In the genomic region with DNA sequence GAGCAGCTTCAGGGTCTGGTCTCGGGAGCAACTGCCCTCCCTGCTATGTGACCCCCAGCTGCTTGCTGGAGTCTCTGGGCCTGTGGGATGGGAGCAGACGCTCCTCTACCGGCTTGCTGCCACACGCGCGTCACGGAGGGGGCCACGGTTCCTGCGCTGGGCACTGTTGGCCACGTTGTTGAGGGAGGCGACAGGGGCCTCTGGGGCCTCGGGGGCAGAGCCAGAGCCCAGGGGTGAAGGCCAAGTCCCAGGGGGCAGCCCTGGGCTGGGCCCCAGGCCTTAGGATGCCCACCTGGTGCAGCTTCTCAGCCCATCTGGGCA, we compare ENCODE assay signal across 16 cellular contexts.
"Had no signal": no experiment of that assay in that cellular context is flagged by ENCODE, and none has a peak within 500 bp of the region (broad histone marks: within the 10 kb centered on the region; RNA-seq: fewer than 3 reads in every experiment).

No MANE protein-coding gene starts in this region.

- DNase-seq: activated CD4-positive, alpha-beta memory T cell treated with anti-CD3 and anti-CD28 coated beads, Interleukin-2, amount 10 ng/mL, durations not matched to agents 7 days and 5 days; activated CD4-positive, alpha-beta T cell treated with anti-CD3 and anti-CD28 coated beads for 36 hours; activated gamma-delta T cell treated with Interleukin-2 at 50 U/mL for 16 hours; activated naive CD8-positive, alpha-beta T cell treated with anti-CD3 and anti-CD28 coated beads, Interleukin-2, amount 10 ng/mL, durations not matched to agents 7 days and 5 days; activated T-cell treated with anti-CD3 and anti-CD28 coated beads, Interleukin-2, amount 50 U/mL, for 48 hours; aorta; left ventricle myocardium superior; mesenchymal stem cell; T-cell; upper lobe of right lung had no signal

- H3K9me3 ChIP-seq: right atrium auricular region, upper lobe of right lung had no signal

- H3K27me3 ChIP-seq: right atrium auricular region, upper lobe of right lung had no signal

- ATAC-seq: activated CD4-positive, alpha-beta T cell treated with anti-CD3 and anti-CD28 coated beads for 36 hours; left ventricle myocardium superior; stimulated activated memory B cell treated with anti-CD40 and anti-IgM and Interleukin-4, amounts not matched to agents 10 μg/mL and 1 μg/mL and 100 μg/mL, for 72 hours; T-cell; upper lobe of right lung had no signal

- FAIRE-seq: frontal cortex had no signal

- H3K4me3 ChIP-seq: right atrium auricular region, smooth muscle cell, upper lobe of right lung had no signal

- H3K36me3 ChIP-seq: right atrium auricular region, upper lobe of right lung had no signal

- H3K27ac ChIP-seq: parathyroid adenoma, right atrium auricular region, upper lobe of right lung, VCaP had no signal

- H3K4me1 ChIP-seq: right atrium auricular region, upper lobe of right lung had no signal
